In genomic region chr13:20415694-20416107, GRCh38 we compare ENCODE assay signal across 13 cellular contexts.
DNase-seq lines count a peak whose midpoint lies in the region; ATAC-seq and TF ChIP-seq lines count a peak whose summit lies in the region.
"Had no signal": no experiment of that assay in that cellular context is flagged by ENCODE, and none has a peak within 500 bp of the region (broad histone marks: within the 10 kb centered on the region; RNA-seq: fewer than 3 reads in every experiment).

No MANE protein-coding gene starts in this region.

- ATAC-seq in omental fat pad (ENCODE audit: low FRiP score) (no peak), upper lobe of left lung (ENCODE audit: low FRiP score in 2 of 2) (no peak), GM18517 (IDR thresholded peaks at IDR 0.05; ENCODE audit: unreplicated experiment) (no peak)
- ATAC-seq: GM12878, HCT116 had no signal

- H3K4me1 Mint-ChIP-seq in glutamatergic neuron (ENCODE audit: low read depth, unreplicated experiment): peaks cover 2% of the 10 kb centered on the region

- no peak for TF ChIP-seq EP300 in upper lobe of left lung (IDR thresholded peaks at IDR 0.05)

- no peaks in the 10 kb centered on the region for H3K36me3 Mint-ChIP-seq in glutamatergic neuron (ENCODE audit: unreplicated experiment)

- POLR2A ChIA-PET in RWPE1 (lab: Yijun Ruan, JAX; ENCODE audit: low non-redundant PET): no interaction called here

- H3K4me3 Mint-ChIP-seq in glutamatergic neuron (ENCODE audit: unreplicated experiment): peak overlapping the region; percentile 39
- H3K4me3 Mint-ChIP-seq: CD4-positive, alpha-beta memory T cell had no signal

- 90 to 95% methylated on average over 26 to 27 of the region's 27 CpGs for WGBS in upper lobe of left lung, 2 donors

- no peak overlapping the region for H3K27ac Mint-ChIP-seq in glutamatergic neuron (ENCODE audit: unreplicated experiment)

- H3K27me3 Mint-ChIP-seq in glutamatergic neuron (ENCODE audit: unreplicated experiment): peaks cover 6% of the 10 kb centered on the region
- H3K27me3 Mint-ChIP-seq: CD4-positive, alpha-beta memory T cell had no signal

- no peaks in the 10 kb centered on the region for H3K9me3 Mint-ChIP-seq in glutamatergic neuron (ENCODE audit: unreplicated experiment)

- no peaks in the 10 kb centered on the region for H3K36me3 ChIP-seq in upper lobe of left lung
- H3K36me3 ChIP-seq: BE2C had no signal

- no peaks in the 10 kb centered on the region for H3K27me3 ChIP-seq in upper lobe of left lung
- H3K27me3 ChIP-seq: BE2C had no signal

- H3K27ac ChIP-seq in RWPE1 (peak overlapping the region; percentile 72), upper lobe of left lung (no peak overlapping the region)
- H3K27ac ChIP-seq: C4-2B had no signal

- no peak for TF ChIP-seq CTCF in RWPE1 (conservative IDR thresholded peaks at IDR 0.05; ENCODE audit: low read depth)
- no peak for TF ChIP-seq CTCF in glutamatergic neuron (IDR thresholded peaks at IDR 0.05; ENCODE audit: partially characterized antibody, unreplicated experiment)
- TF ChIP-seq CTCF in omental fat pad (IDR thresholded peaks at IDR 0.05): no peak
- TF ChIP-seq CTCF in upper lobe of left lung (IDR thresholded peaks at IDR 0.05): no peak

- H3K9me3 ChIP-seq in upper lobe of left lung: no peaks in the 10 kb centered on the region
- H3K9me3 ChIP-seq: BE2C had no signal

- CTCF ChIA-PET in RWPE1 (lab: Yijun Ruan, JAX): no interaction called here

- DNase-seq in RWPE1 (ENCODE audit: low spot score) (no peak), glutamatergic neuron (no peak), omental fat pad (ENCODE audit: low spot score) (peak; percentile 19), upper lobe of left lung (peak; percentile 14 to 77), superior temporal gyrus (ENCODE audit: extremely low spot score) (no peak), NCI-H2227 treated with DMSO at 0.1 percent for 48 hours (lab: John Stamatoyannopoulos, UW) (no peak)
- DNase-seq: BE2C; CD4-positive, alpha-beta memory T cell; DMS79 had no signal

- H3K4me3 ChIP-seq in upper lobe of left lung: no peak overlapping the region
- H3K4me3 ChIP-seq: GM12878 had no signal

- H3K4me1 ChIP-seq in upper lobe of left lung: peaks cover 0 to 9% (median 2%) of the 10 kb centered on the region in 4 donors
- H3K4me1 ChIP-seq: BE2C had no signal

- no peak for TF ChIP-seq POLR2A in upper lobe of left lung (IDR thresholded peaks at IDR 0.05)

Comparison
In these comparisons a context has a peak if more than half of its experiments do, and no peak if none do; other contexts are left out.
1. DNase-seq: peak in omental fat pad (single experiment) and upper lobe of left lung (2 of 2); none in RWPE1 (single experiment), glutamatergic neuron (single experiment), superior temporal gyrus (single experiment) and NCI-H2227 treated with DMSO at 0.1 percent for 48 hours (single experiment).